27 cellular contexts compared by ENCODE assay signal in genomic region chr2:165361511-165361910, GRCh38.
"Had no signal": no experiment of that assay in that cellular context is flagged by ENCODE, and none has a peak within 500 bp of the region (broad histone marks: within the 10 kb centered on the region; RNA-seq: fewer than 3 reads in every experiment).

No MANE protein-coding gene starts in this region.

- DNase-seq: islet precursor cell; left lung; lower lobe of right lung; mammary epithelial cell; mesendoderm; midbrain; mucosa of descending colon; naive thymus-derived CD4-positive, alpha-beta T cell; occipital lobe; psoas muscle; stimulated activated CD4-positive, alpha-beta T cell treated with anti-CD3 and anti-CD28 coated beads, Interleukin-12 subunit alpha, Interleukin-12 subunit beta, amount 100 ng/mL, for 4 hours; stimulated activated CD4-positive, alpha-beta T cell treated with anti-CD3 and anti-CD28 coated beads, Interleukin-15, amount 100 ng/mL, for 24 hours; stimulated activated CD4-positive, alpha-beta T cell treated with anti-CD3 and anti-CD28 coated beads, Interleukin-2, amount 100 ng/mL, for 24 hours; stimulated activated CD4-positive, alpha-beta T cell treated with anti-CD3 and anti-CD28 coated beads, Interleukin-4, amount 100 ng/mL, for 1 hour; stimulated activated naive B cell treated with anti-CD40 and anti-IgM and Interleukin-4, amounts not matched to agents 10 μg/mL and 1 μg/mL and 100 μg/mL, for 72 hours; stimulated activated naive CD8-positive, alpha-beta T cell treated with anti-CD3 and anti-CD28 coated beads, Interleukin-15, Interleukin-2, amounts not matched to agents 100 U/mL and 50 U/mL, for 24 hours; stomach; testis; thyroid gland; transverse colon; upper lobe of left lung had no signal

- H3K9me3 ChIP-seq: left lung, lower lobe of right lung, mucosa of descending colon, neutrophil, psoas muscle, stomach, testis, thyroid gland, transverse colon, upper lobe of left lung, vagina had no signal

- H3K4me2 ChIP-seq: hepatocyte had no signal

- H3K79me2 ChIP-seq: hepatocyte, parathyroid adenoma had no signal

- H3K9me3 Mint-ChIP-seq: naive thymus-derived CD4-positive, alpha-beta T cell; natural killer cell treated with Interleukin-12 subunit alpha and Interleukin-12 subunit beta and Interleukin-15 and Interleukin-18, amount 100 ng/mL, for 72 hours; stimulated activated naive B cell treated with anti-CD40 and anti-IgM and Interleukin-4, amounts not matched to agents 10 μg/mL and 1 μg/mL and 100 μg/mL, for 72 hours had no signal

- H2AFZ ChIP-seq: hepatocyte, parathyroid adenoma had no signal

- H3K27ac Mint-ChIP-seq: naive thymus-derived CD4-positive, alpha-beta T cell; natural killer cell treated with Interleukin-12 subunit alpha and Interleukin-12 subunit beta and Interleukin-15 and Interleukin-18, amount 100 ng/mL, for 72 hours; stimulated activated naive B cell treated with anti-CD40 and anti-IgM and Interleukin-4, amounts not matched to agents 10 μg/mL and 1 μg/mL and 100 μg/mL, for 72 hours had no signal

- H3K9ac ChIP-seq: parathyroid adenoma had no signal

- H3K4me1 Mint-ChIP-seq: naive thymus-derived CD4-positive, alpha-beta T cell; stimulated activated naive B cell treated with anti-CD40 and anti-IgM and Interleukin-4, amounts not matched to agents 10 μg/mL and 1 μg/mL and 100 μg/mL, for 72 hours had no signal

- H3K27me3 Mint-ChIP-seq: natural killer cell treated with Interleukin-12 subunit alpha and Interleukin-12 subunit beta and Interleukin-15 and Interleukin-18, amount 100 ng/mL, for 72 hours; stimulated activated naive B cell treated with anti-CD40 and anti-IgM and Interleukin-4, amounts not matched to agents 10 μg/mL and 1 μg/mL and 100 μg/mL, for 72 hours had no signal

- H3K27me3 ChIP-seq: hepatocyte, left lung, neutrophil, stomach, testis, thyroid gland, transverse colon, upper lobe of left lung, vagina had no signal

- H3K4me3 Mint-ChIP-seq: naive thymus-derived CD4-positive, alpha-beta T cell; natural killer cell treated with Interleukin-12 subunit alpha and Interleukin-12 subunit beta and Interleukin-15 and Interleukin-18, amount 100 ng/mL, for 72 hours; stimulated activated naive B cell treated with anti-CD40 and anti-IgM and Interleukin-4, amounts not matched to agents 10 μg/mL and 1 μg/mL and 100 μg/mL, for 72 hours had no signal

- H3K36me3 Mint-ChIP-seq: naive thymus-derived CD4-positive, alpha-beta T cell; natural killer cell treated with Interleukin-12 subunit alpha and Interleukin-12 subunit beta and Interleukin-15 and Interleukin-18, amount 100 ng/mL, for 72 hours; stimulated activated naive B cell treated with anti-CD40 and anti-IgM and Interleukin-4, amounts not matched to agents 10 μg/mL and 1 μg/mL and 100 μg/mL, for 72 hours had no signal

- H3K4me3 ChIP-seq: hepatocyte, left lung, lower lobe of right lung, mucosa of descending colon, psoas muscle, skin epidermis, stomach, testis, thyroid gland, transverse colon, upper lobe of left lung, vagina had no signal

- H3K27ac ChIP-seq: hepatocyte, left lung, lower lobe of right lung, neutrophil, parathyroid adenoma, psoas muscle, skin epidermis, stomach, testis, thyroid gland, transverse colon, upper lobe of left lung, vagina had no signal

- H3K36me3 ChIP-seq: left lung, lower lobe of right lung, neutrophil, stomach, thyroid gland, transverse colon, upper lobe of left lung, vagina had no signal

- H3K4me1 ChIP-seq: left lung, lower lobe of right lung, parathyroid adenoma, psoas muscle, stomach, testis, thyroid gland, transverse colon, upper lobe of left lung had no signal
